Comparison of ENCODE assay signal across 23 cellular contexts in genomic region chr21:46269466-46269865, GRCh38.
"Had no signal": no experiment of that assay in that cellular context is flagged by ENCODE, and none has a peak within 500 bp of the region (broad histone marks: within the 10 kb centered on the region; RNA-seq: fewer than 3 reads in every experiment).

No MANE protein-coding gene starts in this region.

- H3K4me3 ChIP-seq: adrenal gland, left ventricle myocardium inferior, upper lobe of right lung had no signal

- H3K9me3 ChIP-seq: adrenal gland, left ventricle myocardium inferior, upper lobe of right lung had no signal

- ATAC-seq: activated CD4-positive, alpha-beta T cell treated with anti-CD3 and anti-CD28 coated beads for 36 hours; activated naive CD4-positive, alpha-beta T cell treated with anti-CD3 and anti-CD28 coated beads, Interleukin-2, amount 50 U/mL, for 72 hours; effector memory CD8-positive, alpha-beta T cell; foreskin keratinocyte; upper lobe of right lung; WTC11 had no signal

- H3K4me1 ChIP-seq: adrenal gland, foreskin keratinocyte, left ventricle myocardium inferior, upper lobe of right lung had no signal

- H3K27ac ChIP-seq: adrenal gland, foreskin keratinocyte, left ventricle myocardium inferior, upper lobe of right lung had no signal

- FAIRE-seq: astrocyte, keratinocyte, TTC549 had no signal

- DNase-seq: activated CD4-positive, alpha-beta T cell treated with anti-CD3 and anti-CD28 coated beads for 36 hours; activated CD4-positive, alpha-beta T cell treated with anti-CD3 and anti-CD28 coated beads, Interleukin-2, amount 50 U/mL, for 48 hours; activated gamma-delta T cell treated with Interleukin-2 at 50 U/mL for 16 hours; activated T-cell treated with anti-CD3 and anti-CD28 coated beads for 4 hours; adrenal gland; effector memory CD8-positive, alpha-beta T cell; foreskin keratinocyte; glutamatergic neuron; hypothalamus; left ventricle myocardium inferior; mammary epithelial cell; midbrain; nephron progenitor cell; occipital lobe; retina; stimulated activated CD8-positive, alpha-beta memory T cell treated with anti-CD3 and anti-CD28 coated beads, Interleukin-4, amount 100 ng/mL, for 48 hours; stimulated activated naive CD4-positive, alpha-beta T cell; upper lobe of right lung had no signal

- H3K27me3 ChIP-seq: adrenal gland, foreskin keratinocyte, upper lobe of right lung had no signal
